ENCODE assay signal across 8 cellular contexts in genomic region chr19:8335343-8336071, GRCh38. TPM values are rescaled to one million over a fixed set of nuclear protein-coding genes. Genes with fewer than 3 reads are reported as not detected.
DNase-seq lines count a peak whose midpoint lies in the region; ATAC-seq, FAIRE-seq and TF ChIP-seq lines count a peak whose summit lies in the region.

No MANE protein-coding gene starts in this region.

- DNase-seq in A673 (ENCODE audit: low spot score): no peak
- DNase-seq in GM12891 (ENCODE audit: insufficient read length, low spot score): no peak
- DNase-seq in activated CD8-positive, alpha-beta T cell treated with anti-CD3 and anti-CD28 coated beads for 36 hours: peak; percentile 56
- peak; percentile 69 for DNase-seq in upper lobe of right lung
- no peak for DNase-seq in HFFc6
- no peak for DNase-seq in DMS114 treated with DMSO at 0.1 percent for 48 hours (lab: John Stamatoyannopoulos, UW; ENCODE audit: unreplicated experiment)
- DNase-seq in retina: no peak

- no peaks in the 10 kb centered on the region for H3K9me3 Mint-ChIP-seq in activated CD8-positive, alpha-beta T cell treated with anti-CD3 and anti-CD28 coated beads for 36 hours
- H3K9me3 Mint-ChIP-seq in HFFc6: no peaks in the 10 kb centered on the region

- no peak for TF ChIP-seq POLR2A in GM12891 (IDR thresholded peaks at IDR 0.05; ENCODE audit: low read depth, low read length)

- TF ChIP-seq CTCF in A673 (conservative IDR thresholded peaks at IDR 0.05; ENCODE audit: low read depth, low read length) (peak; percentile 43), upper lobe of right lung (IDR thresholded peaks at IDR 0.05) (peak; percentile 12), HFFc6 (IDR thresholded peaks at IDR 0.05) (no peak)
- peak; percentile 32 for TF ChIP-seq CTCF in activated CD8-positive, alpha-beta T cell treated with anti-CD3 and anti-CD28 coated beads for 36 hours (IDR thresholded peaks at IDR 0.05)

- H3K4me1 Mint-ChIP-seq in activated CD8-positive, alpha-beta T cell treated with anti-CD3 and anti-CD28 coated beads for 36 hours (ENCODE audit: low read depth): peaks cover 9% of the 10 kb centered on the region
- no peaks in the 10 kb centered on the region for H3K4me1 Mint-ChIP-seq in HFFc6 (ENCODE audit: low read depth)

- intact Hi-C loops in A673 (cut with micrococcal nuclease; ENCODE audit: unreplicated experiment): no loop called here
- intact Hi-C loops in activated CD8-positive, alpha-beta T cell treated with anti-CD3 and anti-CD28 coated beads for 36 hours (cut with micrococcal nuclease): no loop called here
- intact Hi-C loops in upper lobe of right lung (cut with DNase I): no loop called here

- peak; percentile 66 for FAIRE-seq in GM12891 (lab: Jason Lieb, UNC)

- H3K9me3 ChIP-seq in A673 (ENCODE audit: low read depth, low read length, poor library complexity, severe bottlenecking): no peaks in the 10 kb centered on the region
- no peaks in the 10 kb centered on the region for H3K9me3 ChIP-seq in iPS-18a (ENCODE audit: control insufficient read depth, low read depth, low read length)
- H3K9me3 ChIP-seq in upper lobe of right lung: no peaks in the 10 kb centered on the region

- H3K27ac ChIP-seq in A673 (ENCODE audit: low read depth, low read length, poor library complexity, severe bottlenecking) (no peak overlapping the region), iPS-18a (ENCODE audit: low read length) (no peak overlapping the region), upper lobe of right lung (peak overlapping the region; percentile 55)

- H3K27me3 ChIP-seq in A673 (replicated peaks; ENCODE audit: insufficient read depth, low read depth, low read length, poor library complexity) (peaks cover 25% of the 10 kb centered on the region), iPS-18a (ENCODE audit: control insufficient read depth, insufficient read depth, low read length) (peaks cover 59% of the 10 kb centered on the region), upper lobe of right lung (peaks cover 18% of the 10 kb centered on the region)

- ATAC-seq in activated CD8-positive, alpha-beta T cell treated with anti-CD3 and anti-CD28 coated beads for 36 hours: peak; percentile 65
- peak; percentile 29 for ATAC-seq in upper lobe of right lung

- no peak overlapping the region for H3K27ac Mint-ChIP-seq in activated CD8-positive, alpha-beta T cell treated with anti-CD3 and anti-CD28 coated beads for 36 hours
- H3K27ac Mint-ChIP-seq in HFFc6: no peak overlapping the region

- peak overlapping the region; percentile 46 for H3K4me3 ChIP-seq in A673 (ENCODE audit: low read depth, low read length, poor library complexity, severe bottlenecking)
- peak overlapping the region; percentile 35 for H3K4me3 ChIP-seq in iPS-18a (ENCODE audit: low read length)
- H3K4me3 ChIP-seq in upper lobe of right lung: no peak overlapping the region

- POLR2A ChIA-PET in A673 (lab: Charles Lee; ENCODE audit: low non-redundant PET): interaction anchor here (0.6 kb wide), 1 partner anchor 137 kb away, joined by 3 read pairs; no protein-coding TSS in a partner anchor
- POLR2A ChIA-PET in activated CD8-positive, alpha-beta T cell treated with anti-CD3 and anti-CD28 coated beads for 36 hours (lab: Charles Lee): interaction anchor here (1.2 to 3.8 kb wide), 2 partner anchors 13 to 67 kb away, joined by 3 to 37 read pairs; partner anchors contain the start of genes NDUFA7 and RPS28

- no peaks in the 10 kb centered on the region for H3K36me3 Mint-ChIP-seq in activated CD8-positive, alpha-beta T cell treated with anti-CD3 and anti-CD28 coated beads for 36 hours (ENCODE audit: low read depth)
- H3K36me3 Mint-ChIP-seq in HFFc6 (ENCODE audit: low read depth): no peaks in the 10 kb centered on the region

- H3K4me1 ChIP-seq in A673 (ENCODE audit: insufficient read depth, low read length, poor library complexity, severe bottlenecking) (no peaks in the 10 kb centered on the region), iPS-18a (ENCODE audit: control insufficient read depth, low read depth, low read length) (no peaks in the 10 kb centered on the region), upper lobe of right lung (peaks cover 33% of the 10 kb centered on the region)

- H3K4me3 Mint-ChIP-seq in activated CD8-positive, alpha-beta T cell treated with anti-CD3 and anti-CD28 coated beads for 36 hours: peak overlapping the region; percentile 52
- no peak overlapping the region for H3K4me3 Mint-ChIP-seq in HFFc6

- CTCF ChIA-PET in A673 (lab: Charles Lee): no interaction called here
- CTCF ChIA-PET in activated CD8-positive, alpha-beta T cell treated with anti-CD3 and anti-CD28 coated beads for 36 hours (lab: Charles Lee): interaction anchor here (0.6 to 3.7 kb wide), 13 partner anchors 8 to 254 kb away, joined by 3 to 35 read pairs (median 5); partner anchors contain the start of genes ANGPTL4, KANK3 and MARCHF2

- no TSS peak for BruUV-seq in A673 (replicated peaks; lab: Mats Ljungman, UMichigan)

- no peaks in the 10 kb centered on the region for H3K36me3 ChIP-seq in A673 (ENCODE audit: insufficient read depth, low read length, poor library complexity, severe bottlenecking)
- no peaks in the 10 kb centered on the region for H3K36me3 ChIP-seq in iPS-18a (ENCODE audit: control insufficient read depth, low read depth, low read length)
- peaks cover 18% of the 10 kb centered on the region for H3K36me3 ChIP-seq in upper lobe of right lung

- peaks cover 31% of the 10 kb centered on the region for H3K27me3 Mint-ChIP-seq in activated CD8-positive, alpha-beta T cell treated with anti-CD3 and anti-CD28 coated beads for 36 hours
- H3K27me3 Mint-ChIP-seq in HFFc6 (ENCODE audit: insufficient read depth): peaks cover 25% of the 10 kb centered on the region

- no peak overlapping the region for H3K9ac ChIP-seq in iPS-18a (ENCODE audit: low read length)

TF ChIP-seq in GM12891, 5 proteins besides CTCF, POLR2A, EP300 and RAD21:
- no peak for TF ChIP-seq PAX5 (IDR thresholded peaks at IDR 0.05; ENCODE audit: insufficient read depth, low read length, severe bottlenecking)
- no peak for TF ChIP-seq POU2F2 (IDR thresholded peaks at IDR 0.05; ENCODE audit: low read depth, low read length)
- TF ChIP-seq TAF1 (IDR thresholded peaks at IDR 0.05; ENCODE audit: low read depth, low read length): no peak
- TF ChIP-seq SPI1 (IDR thresholded peaks at IDR 0.05; ENCODE audit: low read depth, low read length): no peak
- TF ChIP-seq POLR2AphosphoS5 (IDR thresholded peaks at IDR 0.05; ENCODE audit: low read depth, low read length): no peak

RNA-seq across cellular contexts. Expression of gene KANK3, which starts 7.6 kb away (rescaled TPM):
- total RNA-seq in A673 (2021) (0.73 and 1.1 TPM in 2 replicates), upper lobe of right lung (54.0 TPM)
- polyA plus RNA-seq in GM12891 (2012; ENCODE audit: low read depth, missing spikeins): 0.15 TPM
- 1 to 10 TPM; 3.6 TPM for total RNA-seq in activated CD8-positive, alpha-beta T cell treated with anti-CD3 and anti-CD28 coated beads for 36 hours
- under 1 TPM in 2 of 6 experiments, not detected in 4; 0.26 to 0.30 TPM for total RNA-seq in HFFc6 (2021; fragmentation: NEBNext Ultra II Directional; extraction: Animal tissue kit (Norgen Biotek cat#: 25700))

RNA-seq across cellular contexts. Expression of gene RPS28, which starts 14.2 kb away (rescaled TPM):
- total RNA-seq in A673 (2021): 1,301 and 1,324 TPM in 2 replicates
- polyA plus RNA-seq in GM12891 (2012; ENCODE audit: low read depth, missing spikeins): 3,587 TPM
- total RNA-seq in activated CD8-positive, alpha-beta T cell treated with anti-CD3 and anti-CD28 coated beads for 36 hours: 1,000 to 10,000 TPM; 2,450 to 2,492 TPM
- total RNA-seq in upper lobe of right lung: 1,645 TPM
- 1,000 to 10,000 TPM; 1,135 to 1,536 (median 1,376) TPM for total RNA-seq in HFFc6 (2021; fragmentation: NEBNext Ultra II Directional; extraction: Animal tissue kit (Norgen Biotek cat#: 25700))

RNA-seq across cellular contexts. Expression of gene NDUFA7, which starts 14.3 kb away (rescaled TPM):
- total RNA-seq in A673 (2021) (70.2 and 83.5 TPM in 2 replicates), upper lobe of right lung (35.7 TPM)
- polyA plus RNA-seq in GM12891 (2012; ENCODE audit: low read depth, missing spikeins): 148 TPM
- total RNA-seq in activated CD8-positive, alpha-beta T cell treated with anti-CD3 and anti-CD28 coated beads for 36 hours: 10 to 100 TPM; 72.2 to 84.3 TPM
- total RNA-seq in HFFc6 (2021; fragmentation: NEBNext Ultra II Directional; extraction: Animal tissue kit (Norgen Biotek cat#: 25700)): 10 to 100 TPM; 54.0 to 75.9 (median 61.1) TPM

RNA-seq across cellular contexts. Expression of gene CD320, which starts 27.3 kb away (rescaled TPM):
- total RNA-seq in A673 (2021) (121 and 135 TPM in 2 replicates), upper lobe of right lung (49.4 TPM)
- polyA plus RNA-seq in GM12891 (2012; ENCODE audit: low read depth, missing spikeins): 25.6 TPM
- total RNA-seq in activated CD8-positive, alpha-beta T cell treated with anti-CD3 and anti-CD28 coated beads for 36 hours: 10 to 100 TPM; 59.0 to 62.2 TPM
- 10 to 100 TPM; 54.2 to 65.7 (median 57.6) TPM for total RNA-seq in HFFc6 (2021; fragmentation: NEBNext Ultra II Directional; extraction: Animal tissue kit (Norgen Biotek cat#: 25700))

RNA-seq across cellular contexts. Expression of gene ANGPTL4, which starts 28.4 kb away (rescaled TPM):
- 1.1 and 1.7 TPM in 2 replicates for total RNA-seq in A673 (2021)
- 0.12 TPM for polyA plus RNA-seq in GM12891 (2012; ENCODE audit: low read depth, missing spikeins)
- 10 to 100 TPM; 26.8 to 27.8 TPM for total RNA-seq in activated CD8-positive, alpha-beta T cell treated with anti-CD3 and anti-CD28 coated beads for 36 hours
- total RNA-seq in upper lobe of right lung: 6.3 TPM
- total RNA-seq in HFFc6 (2021; fragmentation: NEBNext Ultra II Directional; extraction: Animal tissue kit (Norgen Biotek cat#: 25700)): 1 to 10 TPM; 1.5 to 9.8 (median 2.0) TPM

Comparison
In these comparisons a context has a peak if more than half of its experiments do, and no peak if none do; other contexts are left out.
1. DNase-seq: peak in activated CD8-positive, alpha-beta T cell treated with anti-CD3 and anti-CD28 coated beads for 36 hours (single experiment) and upper lobe of right lung (single experiment); none in A673 (single experiment), GM12891 (single experiment), HFFc6 (single experiment), DMS114 treated with DMSO at 0.1 percent for 48 hours (single experiment) and retina (single experiment).
2. RNA of gene KANK3, which starts 7.6 kb away (total RNA-seq): 54.0 TPM in upper lobe of right lung (single experiment); 3.6 TPM in activated CD8-positive, alpha-beta T cell treated with anti-CD3 and anti-CD28 coated beads for 36 hours, 0.73 to 1.1 TPM in A673 and 0.26 to 0.30 TPM in HFFc6; every median in the first group is over 10 times any median in the second.